ENCODE assay signal across 33 cellular contexts in genomic region chr1:86450847-86451246, GRCh38. TPM values are rescaled to one million over a fixed set of nuclear protein-coding genes. Genes with fewer than 3 reads are reported as not detected.
DNase-seq lines count a peak whose midpoint lies in the region; ATAC-seq, FAIRE-seq and TF ChIP-seq lines count a peak whose summit lies in the region.
"Had no signal": no experiment of that assay in that cellular context is flagged by ENCODE, and none has a peak within 500 bp of the region (broad histone marks: within the 10 kb centered on the region; RNA-seq: fewer than 3 reads in every experiment).

No MANE protein-coding gene starts in this region.

- in situ Hi-C loops in K562 (cut with MboI): no loop called here
- in situ Hi-C loops in brain microvascular endothelial cell (cut with HindIII; ENCODE audit: low pct_ligation_motif_present, low sequenced_read_pairs): no loop called here

- H3K36me3 ChIP-seq in ACC112 (ENCODE audit: insufficient read depth, low read length) (no peaks in the 10 kb centered on the region), GM23338 (ENCODE audit: insufficient read depth) (no peaks in the 10 kb centered on the region), K562 (ENCODE audit: control insufficient read depth, insufficient read depth, low read length) (no peaks in the 10 kb centered on the region), brain microvascular endothelial cell (replicated peaks) (no peaks in the 10 kb centered on the region)
- H3K36me3 ChIP-seq: BLaER1 treated with 17β-estradiol and CSF1 and Interleukin-3, amounts not matched to agents 10 nM and 100 nM; Peyer's patch had no signal

- H3K27me3 Mint-ChIP-seq in GM23338 (ENCODE audit: insufficient read depth, low read depth, poor library complexity): peaks cover 2% of the 10 kb centered on the region
- H3K27me3 Mint-ChIP-seq: CD4-positive, alpha-beta T cell had no signal

- no peak overlapping the region for H3K27ac ChIP-seq in ACC112 (ENCODE audit: low read depth, low read length)
- no peak overlapping the region; the same call in 1 of the 2 replicates for H3K27ac ChIP-seq in GM23338 (ENCODE audit: low read depth)
- H3K27ac ChIP-seq in K562 (ENCODE audit: extremely low read depth, low read depth, low read length): peak overlapping the region; percentile 14; the same call in 1 of the 3 replicates
- no peak overlapping the region for H3K27ac ChIP-seq in brain microvascular endothelial cell
- H3K27ac ChIP-seq: Peyer's patch, SK-N-MC had no signal

- H3K4me3 Mint-ChIP-seq in GM23338: no peak overlapping the region
- H3K4me3 Mint-ChIP-seq: CD4-positive, alpha-beta T cell had no signal

- H3K9me3 ChIP-seq in K562 (replicated peaks; ENCODE audit: control insufficient read depth, insufficient read depth, low read depth, low read length): no peaks in the 10 kb centered on the region
- H3K9me3 ChIP-seq: BLaER1 treated with 17β-estradiol and CSF1 and Interleukin-3, amounts not matched to agents 10 nM and 100 nM; Peyer's patch had no signal

- H3F3A ChIP-seq in GM23338 (replicated peaks; ENCODE audit: low read depth): no peaks in the 10 kb centered on the region

- H3K4me3 ChIP-seq in ACC112 (ENCODE audit: low read depth, low read length): no peak overlapping the region
- H3K4me3 ChIP-seq in GM23338: no peak overlapping the region
- no peak overlapping the region for H3K4me3 ChIP-seq in K562
- no peak overlapping the region for H3K4me3 ChIP-seq in brain microvascular endothelial cell (ENCODE audit: low read depth, low read length)
- H3K4me3 ChIP-seq: BLaER1 treated with 17β-estradiol and CSF1 and Interleukin-3, amounts not matched to agents 10 nM and 100 nM; Peyer's patch; SK-N-MC had no signal

- TF ChIP-seq CTCF in GM23338 (conservative IDR thresholded peaks at IDR 0.05; ENCODE audit: low read depth in 2 of 2): no peak
- TF ChIP-seq CTCF in K562 (IDR thresholded peaks at IDR 0.05 in 2 of 3, conservative IDR thresholded peaks at IDR 0.05 in 1 of 3; ENCODE audit: insufficient read depth in 2 of 3, low read depth in 1 of 3, low read length in 3 of 3): no peak
- no peak for TF ChIP-seq CTCF in brain microvascular endothelial cell (IDR thresholded peaks at IDR 0.05; ENCODE audit: low read depth, low read length, missing control alignments)

- no peaks in the 10 kb centered on the region for H4K20me1 ChIP-seq in GM23338 (replicated peaks; ENCODE audit: insufficient read depth)
- no peaks in the 10 kb centered on the region for H4K20me1 ChIP-seq in K562 (replicated peaks; ENCODE audit: control insufficient read depth, insufficient read depth, low read length)
- H4K20me1 ChIP-seq: BLaER1 treated with 17β-estradiol and CSF1 and Interleukin-3, amounts not matched to agents 10 nM and 100 nM had no signal

- H3K9me1 ChIP-seq in K562 (ENCODE audit: control insufficient read depth, insufficient read depth, low read length): no peaks in the 10 kb centered on the region

- H3K27me3 ChIP-seq in ACC112 (ENCODE audit: insufficient read depth, low read length) (no peaks in the 10 kb centered on the region), GM23338 (ENCODE audit: insufficient read depth) (no peaks in the 10 kb centered on the region), K562 (ENCODE audit: control insufficient read depth in 2 of 2, insufficient read depth in 2 of 2, low read length in 2 of 2) (no peaks in the 10 kb centered on the region), brain microvascular endothelial cell (replicated peaks) (no peaks in the 10 kb centered on the region)
- H3K27me3 ChIP-seq: BLaER1 treated with 17β-estradiol and CSF1 and Interleukin-3, amounts not matched to agents 10 nM and 100 nM; Peyer's patch had no signal

- no peak for TF ChIP-seq EP300 in K562 (IDR thresholded peaks at IDR 0.05; ENCODE audit: low read length)

- peak overlapping the region; percentile 51 for H2AFZ ChIP-seq in ACC112 (ENCODE audit: low read length, unreplicated experiment)
- H2AFZ ChIP-seq in GM23338: peak overlapping the region; percentile 61
- H2AFZ ChIP-seq in K562 (ENCODE audit: low read depth, low read length): peak overlapping the region; percentile 81

- H3K9ac ChIP-seq in K562 (ENCODE audit: insufficient read depth in 1 of 2, low read depth in 2 of 2, low read length in 2 of 2): no peak overlapping the region
- H3K9ac ChIP-seq: BLaER1 treated with 17β-estradiol and CSF1 and Interleukin-3, amounts not matched to agents 10 nM and 100 nM had no signal

- no peak overlapping the region; the same call in 1 of the 2 replicates for H3K4me2 ChIP-seq in GM23338
- H3K4me2 ChIP-seq in K562 (ENCODE audit: insufficient read depth, low read length): no peak overlapping the region

- POLR2A ChIA-PET in K562 (lab: Yijun Ruan, JAX): interaction anchor here (1.5 kb wide), 1 partner anchor 8 kb away, joined by 4 read pairs; no protein-coding TSS in a partner anchor

- no peak for DNase-seq in GM12891 (ENCODE audit: insufficient read length, low spot score)
- no peak for DNase-seq in GM23338 (ENCODE audit: low spot score)
- no peak for DNase-seq in K562 (ENCODE audit: extremely low read depth in 1 of 4, low spot score in 3 of 4)
- no peak for DNase-seq in brain microvascular endothelial cell
- no peak for DNase-seq in NCI-H128 (lab: John Stamatoyannopoulos, UW; ENCODE audit: unreplicated experiment)
- DNase-seq in urothelium cell line (ENCODE audit: low spot score): no peak
- DNase-seq in NCI-H82 treated with DMSO at 0.1 percent for 48 hours (lab: John Stamatoyannopoulos, UW; ENCODE audit: unreplicated experiment): no peak
- DNase-seq: AML-193; CD4-positive, alpha-beta T cell; H7; Kasumi-1; NCI-H1105; NCI-H146; NCI-H1930; NCI-H2107; NCI-H524; NCI-H774; NK-92 treated with Interleukin-12 subunit alpha and Interleukin-12 subunit beta, amount 100 ng/mL, for 24 hours; Peyer's patch; SIG-M5 had no signal

- ATAC-seq in GM23338: no peak
- ATAC-seq in K562: no peak
- ATAC-seq: HepG2 had no signal

- H3K9me3 Mint-ChIP-seq in GM23338: no peaks in the 10 kb centered on the region
- H3K9me3 Mint-ChIP-seq: CD4-positive, alpha-beta T cell had no signal

- H3K4me1 ChIP-seq in ACC112 (ENCODE audit: control insufficient read depth, insufficient read depth, low read length, unreplicated experiment) (peaks cover 14% of the 10 kb centered on the region), GM23338 (ENCODE audit: insufficient read depth) (peaks cover 5% of the 10 kb centered on the region; the same call in 1 of the 2 replicates), K562 (replicated peaks in 1 of 2; ENCODE audit: control insufficient read depth in 2 of 2, insufficient read depth in 2 of 2, low read length in 2 of 2) (peaks cover 0 to 22% of the 10 kb centered on the region in 2 experiments; a peak in 3 of 5 replicates)
- H3K4me1 ChIP-seq: Peyer's patch had no signal

- no peaks in the 10 kb centered on the region for H3K79me2 ChIP-seq in ACC112 (ENCODE audit: control insufficient read depth, insufficient read depth, low read length, unreplicated experiment)
- H3K79me2 ChIP-seq in GM23338 (replicated peaks; ENCODE audit: insufficient read depth): no peaks in the 10 kb centered on the region
- no peaks in the 10 kb centered on the region for H3K79me2 ChIP-seq in K562 (ENCODE audit: control insufficient read depth, insufficient read depth, low read length)

- TF ChIP-seq POLR2A in GM12891 (IDR thresholded peaks at IDR 0.05; ENCODE audit: low read depth, low read length): no peak
- TF ChIP-seq POLR2A in K562 (conservative IDR thresholded peaks at IDR 0.05): no peak

- no TSS peak for BruUV-seq in K562 (replicated peaks; lab: Mats Ljungman, UMichigan)

- H3K27ac Mint-ChIP-seq in GM23338: no peak overlapping the region
- H3K27ac Mint-ChIP-seq: CD4-positive, alpha-beta T cell had no signal

- H3K9me2 ChIP-seq in GM23338 (ENCODE audit: insufficient read depth): no peaks in the 10 kb centered on the region; the same call in 1 of the 2 replicates

- WGBS in K562 (ENCODE audit: insufficient coverage, low coverage, missing lambda C conversion rate): 43% methylated on average over 3 of the region's 3 CpGs

- no peaks in the 10 kb centered on the region for H3K36me3 Mint-ChIP-seq in GM23338 (ENCODE audit: low read depth)

- H3K4me1 Mint-ChIP-seq in GM23338: peaks cover 10% of the 10 kb centered on the region; the same call in 2 of the 3 replicates

- intact Hi-C loops in K562 (cut with micrococcal nuclease): no loop called here

- CTCF ChIA-PET in K562 (lab: Yijun Ruan, JAX; ENCODE audit: low intra/inter-chr PET ratio): no interaction called here

- no peak for TF ChIP-seq RAD21 in K562 (CRISPR knock-in tag; conservative IDR thresholded peaks at IDR 0.05 in 1 of 2, IDR thresholded peaks at IDR 0.05 in 1 of 2)

- no peak for FAIRE-seq in GM12891 (lab: Jason Lieb, UNC)
- FAIRE-seq in K562 (lab: Jason Lieb, UNC): no peak
- FAIRE-seq in urothelium cell line (lab: Jason Lieb, UNC): no peak
- FAIRE-seq: D721Med, G401.6, HepG2 had no signal

RNA-seq across cellular contexts. Expression of gene CLCA1, which starts 17.9 kb away (rescaled TPM):
- polyA plus RNA-seq in GM12891 (2012; ENCODE audit: low read depth, missing spikeins): 0.03 TPM
- total RNA-seq in GM23338 (2014; rRNA removed; shearing (Covaris generic)): not detected in 2 replicates
- polyA plus RNA-seq in GM23338 (2016; fragmentation: Nextera tagmentation; extraction: Ambion mirVana): not detected in 2 replicates
- 0.09 TPM in 1 of 2 replicates, not detected in the other for total RNA-seq in K562 (2011; cell fraction: chromatin; rRNA removed; ENCODE audit: low replicate concordance)
- 0.13 and 0.17 TPM in 2 replicates for total RNA-seq in K562 (2011; cell fraction: nucleolus; rRNA removed)
- not detected in 2 replicates for total RNA-seq in K562 (2011; cell fraction: nucleoplasm; rRNA removed)
- not detected in 2 replicates for total RNA-seq in K562 (2014; rRNA removed)
- total RNA-seq in K562 (2014; rRNA removed; fragmentation: Illumina TruSeq; extraction: Trizol): not detected in 2 replicates
- not detected in 2 replicates for total RNA-seq in K562 (2015; rRNA removed; fragmentation: Illumina TruSeq; extraction: Trizol)
- 0.04 and 0.22 TPM in 2 replicates for total RNA-seq in K562 (2021)
- polyA plus RNA-seq in K562 (2011; rRNA removed): 0.03 and 0.08 TPM in 2 replicates
- polyA plus RNA-seq in K562 (2011; cell fraction: cytosol; rRNA removed): 0.03 TPM in 1 of 2 replicates, not detected in the other
- 0.09 TPM in 1 of 2 replicates, not detected in the other for polyA plus RNA-seq in K562 (2011; cell fraction: nucleus; rRNA removed)
- 0.07 TPM in 1 of 2 replicates, not detected in the other for polyA plus RNA-seq in K562 (2012)
- 0.08 TPM in 1 of 2 replicates, not detected in the other for polyA plus RNA-seq in K562 (2014; fragmentation: Illumina TruSeq; extraction: Trizol)
- under 1 TPM in 1 of 2 experiments, not detected in 1; 0.03 TPM for polyA plus RNA-seq in K562 (2014; fragmentation: Nextera tagmentation; extraction: Ambion mirVana)
- polyA plus RNA-seq in K562 (2014; rRNA removed): not detected in 2 replicates
- 0.09 and 0.11 TPM in 2 replicates for polyA minus RNA-seq in K562 (2011; rRNA and poly(A)+ RNA removed)
- polyA minus RNA-seq in K562 (2011; cell fraction: cytosol; rRNA and poly(A)+ RNA removed): not detected in 2 replicates
- polyA minus RNA-seq in K562 (2011; cell fraction: nucleus; rRNA and poly(A)+ RNA removed): not detected in 2 replicates
- total RNA-seq: A172; CD4-positive, alpha-beta T cell; Daoy; H7; HepG2; HT1080; M059J; OCI-LY7; T-helper 1 cell treated with Interleukin-12 subunit alpha and Interleukin-12 subunit beta and Interleukin-4 antibody, amounts not matched to agents 30 ng/mL and 1 ng/mL, for 36 hours had no signal
- polyA plus RNA-seq: AG04450, HepG2 had no signal

RNA-seq across cellular contexts. Expression of gene CLCA2, which starts 26.9 kb away (rescaled TPM):
- polyA plus RNA-seq in GM12891 (2012; ENCODE audit: low read depth, missing spikeins): 0.04 TPM
- total RNA-seq in GM23338 (2014; rRNA removed; shearing (Covaris generic)): not detected in 2 replicates
- polyA plus RNA-seq in GM23338 (2016; fragmentation: Nextera tagmentation; extraction: Ambion mirVana) (not detected in 2 replicates), K562 (2011; rRNA removed) (0.03 TPM in 1 of 2 replicates, not detected in the other), K562 (2014; fragmentation: Illumina TruSeq; extraction: Trizol) (not detected in 2 replicates), K562 (2014; fragmentation: Nextera tagmentation; extraction: Ambion mirVana) (not detected), K562 (2014; rRNA removed) (not detected in 2 replicates)
- not detected in 2 replicates for total RNA-seq in K562 (2011; cell fraction: chromatin; rRNA removed; ENCODE audit: low replicate concordance)
- not detected in 2 replicates for total RNA-seq in K562 (2011; cell fraction: nucleolus; rRNA removed)
- not detected in 2 replicates for total RNA-seq in K562 (2011; cell fraction: nucleoplasm; rRNA removed)
- total RNA-seq in K562 (2014; rRNA removed) (not detected in 2 replicates), K562 (2014; rRNA removed; fragmentation: Illumina TruSeq; extraction: Trizol) (not detected in 2 replicates), K562 (2015; rRNA removed; fragmentation: Illumina TruSeq; extraction: Trizol) (not detected in 2 replicates), K562 (2021) (not detected in 2 replicates)
- 0.01 TPM in 1 of 2 replicates, not detected in the other for polyA plus RNA-seq in K562 (2011; cell fraction: cytosol; rRNA removed)
- polyA plus RNA-seq in K562 (2011; cell fraction: nucleus; rRNA removed): not detected in 2 replicates
- not detected in 2 replicates for polyA plus RNA-seq in K562 (2012)
- not detected in 2 replicates for polyA minus RNA-seq in K562 (2011; rRNA and poly(A)+ RNA removed)
- polyA minus RNA-seq in K562 (2011; cell fraction: cytosol; rRNA and poly(A)+ RNA removed): not detected in 2 replicates
- not detected in 2 replicates for polyA minus RNA-seq in K562 (2011; cell fraction: nucleus; rRNA and poly(A)+ RNA removed)
- total RNA-seq: CD4-positive, alpha-beta T cell; Daoy; H7; HepG2; OCI-LY7; T-helper 1 cell treated with Interleukin-12 subunit alpha and Interleukin-12 subunit beta and Interleukin-4 antibody, amounts not matched to agents 30 ng/mL and 1 ng/mL, for 36 hours had no signal
- polyA plus RNA-seq: HepG2 had no signal

RNA-seq across cellular contexts. Expression of gene ODF2L, which starts 54.7 kb away (rescaled TPM):
- polyA plus RNA-seq in GM12891 (2012; ENCODE audit: low read depth, missing spikeins): 14.2 TPM
- 29.8 and 46.0 TPM in 2 replicates for total RNA-seq in GM23338 (2014; rRNA removed; shearing (Covaris generic))
- 48.1 and 51.5 TPM in 2 replicates for polyA plus RNA-seq in GM23338 (2016; fragmentation: Nextera tagmentation; extraction: Ambion mirVana)
- total RNA-seq in K562 (2011; cell fraction: chromatin; rRNA removed; ENCODE audit: low replicate concordance): 2.8 and 11.8 TPM in 2 replicates
- total RNA-seq in K562 (2011; cell fraction: nucleolus; rRNA removed): 0.67 and 2.5 TPM in 2 replicates
- 4.9 TPM in 2 replicates for total RNA-seq in K562 (2011; cell fraction: nucleoplasm; rRNA removed)
- total RNA-seq in K562 (2014; rRNA removed): 2.4 and 3.3 TPM in 2 replicates
- 4.7 and 6.1 TPM in 2 replicates for total RNA-seq in K562 (2014; rRNA removed; fragmentation: Illumina TruSeq; extraction: Trizol)
- total RNA-seq in K562 (2015; rRNA removed; fragmentation: Illumina TruSeq; extraction: Trizol): 4.4 and 5.9 TPM in 2 replicates
- total RNA-seq in K562 (2021): 5.4 and 6.0 TPM in 2 replicates
- polyA plus RNA-seq in K562 (2011; rRNA removed): 1.3 and 3.4 TPM in 2 replicates
- 0.41 and 0.45 TPM in 2 replicates for polyA plus RNA-seq in K562 (2011; cell fraction: cytosol; rRNA removed)
- polyA plus RNA-seq in K562 (2011; cell fraction: nucleus; rRNA removed): 1.5 and 2.0 TPM in 2 replicates
- 2.7 and 3.4 TPM in 2 replicates for polyA plus RNA-seq in K562 (2012)
- 3.3 and 5.6 TPM in 2 replicates for polyA plus RNA-seq in K562 (2014; fragmentation: Illumina TruSeq; extraction: Trizol)
- polyA plus RNA-seq in K562 (2014; fragmentation: Nextera tagmentation; extraction: Ambion mirVana): 1 to 10 TPM; 2.2 to 3.3 TPM
- polyA plus RNA-seq in K562 (2014; rRNA removed): 3.8 and 4.7 TPM in 2 replicates
- polyA minus RNA-seq in K562 (2011; rRNA and poly(A)+ RNA removed): 1.4 and 1.9 TPM in 2 replicates
- polyA minus RNA-seq in K562 (2011; cell fraction: cytosol; rRNA and poly(A)+ RNA removed): 0.55 and 2.0 TPM in 2 replicates
- polyA minus RNA-seq in K562 (2011; cell fraction: nucleus; rRNA and poly(A)+ RNA removed): 2.3 and 3.6 TPM in 2 replicates
- polyA plus RNA-seq: HepG2 had no signal
